11 cellular contexts compared by ENCODE assay signal in the genomic region with DNA sequence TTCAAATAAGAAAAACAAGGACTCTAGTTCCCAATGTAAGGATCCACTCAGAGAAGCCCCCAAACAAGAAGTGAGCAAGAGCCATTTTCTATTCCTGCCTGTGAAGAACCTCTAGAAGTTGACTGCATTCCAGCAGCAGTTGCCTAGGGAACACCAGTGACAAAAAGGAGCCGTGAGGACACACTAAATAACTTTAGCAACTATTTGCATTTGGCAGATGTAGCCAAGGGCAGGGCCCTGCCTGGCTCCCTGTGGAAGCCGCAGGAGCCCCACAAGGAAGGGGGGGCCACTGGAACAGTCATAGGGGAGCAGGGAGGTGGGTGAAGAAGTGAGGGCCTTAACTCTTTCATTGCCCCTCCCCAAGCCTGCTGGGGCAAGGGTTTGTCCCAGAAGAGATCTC.
DNase-seq lines count a peak whose midpoint lies in the region; ATAC-seq and TF ChIP-seq lines count a peak whose summit lies in the region.
"Had no signal": no experiment of that assay in that cellular context is flagged by ENCODE, and none has a peak within 500 bp of the region (broad histone marks: within the 10 kb centered on the region; RNA-seq: fewer than 3 reads in every experiment).

No MANE protein-coding gene starts in this region.

- H3K4me1 ChIP-seq in NT2/D1 (ENCODE audit: insufficient read depth, insufficient read length) (peaks cover 8% of the 10 kb centered on the region), fibroblast of lung (ENCODE audit: control insufficient read depth, extremely low read depth, insufficient read depth, low read length) (no peaks in the 10 kb centered on the region), neural progenitor cell (peaks cover 25% of the 10 kb centered on the region)

- no peak overlapping the region for H3K4me3 ChIP-seq in BJ (ENCODE audit: low read depth, low read length)
- no peak overlapping the region for H3K4me3 ChIP-seq in NT2/D1 (ENCODE audit: insufficient read length, low read depth)
- H3K4me3 ChIP-seq in fibroblast of lung (replicated peaks in 1 of 4; ENCODE audit: control extremely low read depth in 1 of 4, insufficient read depth in 1 of 4, low read depth in 3 of 4, low read length in 4 of 4): no peak overlapping the region
- no peak overlapping the region for H3K4me3 ChIP-seq in neural progenitor cell
- H3K4me3 ChIP-seq: GM12878 had no signal

- CTCF ChIA-PET in BJ (lab: Yijun Ruan, JAX): interaction anchor here (1.5 kb wide), 1 partner anchor 299 kb away, joined by 7 read pairs; no protein-coding TSS in a partner anchor

- DNase-seq in BJ (ENCODE audit: low read depth) (peak; percentile 39), NT2/D1 (ENCODE audit: low read depth, low spot score) (peak; percentile 55), fibroblast of lung (ENCODE audit: low read depth in 2 of 2) (peak; percentile 35 to 41), neural progenitor cell (ENCODE audit: low spot score) (peak; percentile 35), EL (no peak), NCI-H2081 treated with DMSO at 0.1 percent for 48 hours (lab: John Stamatoyannopoulos, UW) (no peak)
- DNase-seq: activated T-cell treated with anti-CD3 and anti-CD28 coated beads, Interleukin-2, amount 50 U/mL, for 48 hours had no signal

- H2AFZ ChIP-seq in fibroblast of lung (ENCODE audit: low read length) (no peak overlapping the region), neural progenitor cell (replicated peaks) (peak overlapping the region; percentile 22)

- peaks cover 57% of the 10 kb centered on the region for H3K4me1 Mint-ChIP-seq in neural progenitor cell

- no peak for ATAC-seq in activated CD4-positive, CD25-positive, alpha-beta regulatory T cell treated with anti-CD3 and anti-CD28 coated beads, Interleukin-2, amount 50 U/mL, for 24 hours
- ATAC-seq in HG03565 (IDR thresholded peaks at IDR 0.05; ENCODE audit: unreplicated experiment): no peak

- TF ChIP-seq CTCF in BJ (IDR thresholded peaks at IDR 0.05; ENCODE audit: insufficient read depth, low read depth, low read length) (no peak), fibroblast of lung (conservative IDR thresholded peaks at IDR 0.05 in 1 of 2, IDR thresholded peaks at IDR 0.05 in 1 of 2; ENCODE audit: low read depth in 1 of 2, low read length in 2 of 2) (no peak), neural progenitor cell (IDR thresholded peaks at IDR 0.05) (no peak)

- H3K9ac ChIP-seq in NT2/D1 (ENCODE audit: insufficient read length, low read depth) (no peak overlapping the region), fibroblast of lung (ENCODE audit: insufficient read depth, low read length) (no peak overlapping the region), neural progenitor cell (no peak overlapping the region)

- H3K79me2 ChIP-seq in fibroblast of lung (ENCODE audit: control insufficient read depth, insufficient read depth, low read length) (no peaks in the 10 kb centered on the region), neural progenitor cell (ENCODE audit: low read depth) (no peaks in the 10 kb centered on the region)

- H3K27ac ChIP-seq in fibroblast of lung (ENCODE audit: insufficient read depth, low read length) (no peak overlapping the region), neural progenitor cell (no peak overlapping the region)

- H3K27me3 Mint-ChIP-seq in neural progenitor cell (ENCODE audit: insufficient read depth, low read depth): peaks cover 10% of the 10 kb centered on the region

- peak overlapping the region; percentile 98 for H3K27ac Mint-ChIP-seq in neural progenitor cell

- H3K36me3 Mint-ChIP-seq in neural progenitor cell: no peaks in the 10 kb centered on the region

- H3K4me3 Mint-ChIP-seq in neural progenitor cell: peak overlapping the region; percentile 21

- H3K27me3 ChIP-seq in BJ (ENCODE audit: control insufficient read depth, insufficient read depth, low read length) (peaks cover 11% of the 10 kb centered on the region), NT2/D1 (ENCODE audit: insufficient read depth, insufficient read length) (no peaks in the 10 kb centered on the region), fibroblast of lung (ENCODE audit: control insufficient read depth, insufficient read depth, low read length) (peaks cover 24% of the 10 kb centered on the region), neural progenitor cell (no peaks in the 10 kb centered on the region)

- H3K36me3 ChIP-seq in BJ (ENCODE audit: control insufficient read depth, insufficient read depth, low read length) (no peaks in the 10 kb centered on the region), NT2/D1 (ENCODE audit: insufficient read depth, insufficient read length, low read length) (no peaks in the 10 kb centered on the region), fibroblast of lung (ENCODE audit: control insufficient read depth, insufficient read depth, low read length) (no peaks in the 10 kb centered on the region), neural progenitor cell (no peaks in the 10 kb centered on the region)

- POLR2A ChIA-PET in BJ (lab: Charles Lee): no interaction called here

- H3K9me3 ChIP-seq in NT2/D1 (ENCODE audit: insufficient read depth, low read length) (peaks cover 20% of the 10 kb centered on the region; the same call in 1 of the 2 replicates), fibroblast of lung (ENCODE audit: control insufficient read depth, insufficient read depth, low read depth, low read length) (no peaks in the 10 kb centered on the region), neural progenitor cell (ENCODE audit: low read depth) (no peaks in the 10 kb centered on the region)

- H3K4me2 ChIP-seq in fibroblast of lung (ENCODE audit: extremely low read depth, insufficient read depth, low read length) (no peak overlapping the region), neural progenitor cell (no peak overlapping the region)

- H4K20me1 ChIP-seq in fibroblast of lung (ENCODE audit: control insufficient read depth, extremely low read depth, insufficient read depth, low read length) (no peaks in the 10 kb centered on the region), neural progenitor cell (ENCODE audit: low read depth) (no peaks in the 10 kb centered on the region)

- H3K9me3 Mint-ChIP-seq in neural progenitor cell: peaks cover 7% of the 10 kb centered on the region
- H3K9me3 Mint-ChIP-seq: CD8-positive, alpha-beta memory T cell had no signal

- H3F3A ChIP-seq in neural progenitor cell (ENCODE audit: low read depth): peaks cover 10% of the 10 kb centered on the region

Comparison
In these comparisons a context has a peak if more than half of its experiments do, and no peak if none do; other contexts are left out.
1. DNase-seq: peak in BJ (single experiment), NT2/D1 (single experiment), fibroblast of lung (2 of 2) and neural progenitor cell (single experiment); none in EL (single experiment) and NCI-H2081 treated with DMSO at 0.1 percent for 48 hours (single experiment).